In the genomic region with DNA sequence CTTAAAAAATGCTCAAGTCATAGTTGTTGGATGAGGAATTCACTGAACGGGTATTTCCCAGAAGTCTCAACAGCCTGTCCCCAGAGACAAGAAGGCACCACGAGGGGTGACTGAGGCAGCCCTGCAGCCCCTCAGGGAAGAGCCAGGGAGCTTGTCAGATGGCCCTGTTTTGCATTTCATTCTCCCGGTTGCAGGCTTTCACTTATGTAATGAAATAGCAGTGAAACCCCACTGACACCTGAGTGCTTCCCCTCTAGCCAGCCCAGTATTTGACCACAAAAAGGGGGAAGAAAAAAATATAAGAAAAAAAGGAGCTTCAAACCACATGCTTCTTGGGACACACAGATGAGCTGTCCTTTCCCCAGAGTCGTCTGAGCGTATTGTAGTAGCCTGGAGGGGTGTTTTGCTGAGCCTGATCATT, we compare ENCODE assay signal across 14 cellular contexts.
DNase-seq lines count a peak whose midpoint lies in the region; ATAC-seq, FAIRE-seq and TF ChIP-seq lines count a peak whose summit lies in the region.
"Had no signal": no experiment of that assay in that cellular context is flagged by ENCODE, and none has a peak within 500 bp of the region (broad histone marks: within the 10 kb centered on the region; RNA-seq: fewer than 3 reads in every experiment).

No MANE protein-coding gene starts in this region.

- peak; percentile 35 for DNase-seq in activated B cell treated with CpG ODN at 0.5 μM for 24 hours
- no peak for DNase-seq in pancreas
- DNase-seq in T-helper 1 cell: no peak
- no peak for DNase-seq in breast epithelium (ENCODE audit: low spot score in 2 of 2)
- DNase-seq in endothelial cell (ENCODE audit: low spot score): no peak
- DNase-seq: colonic mucosa; hypothalamus; NCI-H1694; stimulated activated CD4-positive, alpha-beta T cell treated with anti-CD3 and anti-CD28 coated beads, Interleukin-2, amount 100 ng/mL, for 24 hours; trophoblast cell had no signal

- H3K36me3 Mint-ChIP-seq in activated B cell treated with CpG ODN at 0.5 μM for 24 hours (ENCODE audit: low read depth) (no peaks in the 10 kb centered on the region), endothelial cell (ENCODE audit: low read depth, unreplicated experiment) (no peaks in the 10 kb centered on the region)

- CTCF ChIA-PET in activated B cell treated with CpG ODN at 0.5 μM for 24 hours (lab: Charles Lee): interaction anchor here (1.2 to 1.4 kb wide), 2 partner anchors 72 to 73 kb away, joined by 4 to 5 read pairs; no protein-coding TSS in a partner anchor

- no peaks in the 10 kb centered on the region for H3K36me3 ChIP-seq in pancreas
- no peaks in the 10 kb centered on the region for H3K36me3 ChIP-seq in breast epithelium
- H3K36me3 ChIP-seq: colonic mucosa had no signal

- H3K27ac Mint-ChIP-seq in activated B cell treated with CpG ODN at 0.5 μM for 24 hours (peak overlapping the region; percentile 74), endothelial cell (ENCODE audit: unreplicated experiment) (no peak overlapping the region)
- H3K27ac Mint-ChIP-seq: nephron had no signal

- no peak overlapping the region for H3K27ac ChIP-seq in pancreas
- no peak overlapping the region for H3K27ac ChIP-seq in breast epithelium
- H3K27ac ChIP-seq: colonic mucosa had no signal

- POLR2A ChIA-PET in activated B cell treated with CpG ODN at 0.5 μM for 24 hours (lab: Charles Lee): interaction anchor here (0.6 to 1.2 kb wide), 10 partner anchors 20 to 198 kb away, joined by 3 to 6 read pairs (median 4); no protein-coding TSS in a partner anchor

- H3K9me3 ChIP-seq in pancreas (no peaks in the 10 kb centered on the region), breast epithelium (no peaks in the 10 kb centered on the region)
- H3K9me3 ChIP-seq: colonic mucosa had no signal

- no peak for TF ChIP-seq POLR2A in breast epithelium (IDR thresholded peaks at IDR 0.05)

- no peaks in the 10 kb centered on the region for H3K27me3 Mint-ChIP-seq in activated B cell treated with CpG ODN at 0.5 μM for 24 hours
- H3K27me3 Mint-ChIP-seq in endothelial cell (ENCODE audit: unreplicated experiment): peaks cover 2% of the 10 kb centered on the region

- ATAC-seq in GM18867 (IDR thresholded peaks at IDR 0.05; ENCODE audit: unreplicated experiment) (peak; percentile 49), GM21619 (IDR thresholded peaks at IDR 0.05; ENCODE audit: unreplicated experiment) (peak; percentile 71), HG03354 (IDR thresholded peaks at IDR 0.05; ENCODE audit: poor library complexity, severe bottlenecking, unreplicated experiment) (peak; percentile 44), activated B cell treated with CpG ODN at 0.5 μM for 24 hours (ENCODE audit: low read depth) (peak; percentile 86), pancreas (no peak)

- H3K27me3 ChIP-seq in pancreas (no peaks in the 10 kb centered on the region), breast epithelium (peaks cover 0 to 5% of the 10 kb centered on the region in 2 donors)
- H3K27me3 ChIP-seq: colonic mucosa had no signal

- intact Hi-C loops in activated B cell treated with CpG ODN at 0.5 μM for 24 hours (cut with micrococcal nuclease) (loop anchor here (1.0 kb wide), 3 partner anchors 22 to 74 kb away; no protein-coding TSS in a partner anchor), pancreas (cut with DNase I) (no loop called here), breast epithelium (cut with DNase I; ENCODE audit: low total_unique reads) (no loop called here)

- TF ChIP-seq CTCF in activated B cell treated with CpG ODN at 0.5 μM for 24 hours (IDR thresholded peaks at IDR 0.05) (no peak), pancreas (IDR thresholded peaks at IDR 0.05) (no peak), breast epithelium (IDR thresholded peaks at IDR 0.05) (no peak), endothelial cell (IDR thresholded peaks at IDR 0.05; ENCODE audit: unreplicated experiment) (no peak)

- H3K4me1 Mint-ChIP-seq in activated B cell treated with CpG ODN at 0.5 μM for 24 hours (peaks cover 47% of the 10 kb centered on the region), endothelial cell (ENCODE audit: unreplicated experiment) (no peaks in the 10 kb centered on the region)

- H3K4me1 ChIP-seq in pancreas: no peaks in the 10 kb centered on the region
- H3K4me1 ChIP-seq in breast epithelium: no peaks in the 10 kb centered on the region
- H3K4me1 ChIP-seq: colonic mucosa had no signal

- no peaks in the 10 kb centered on the region for H3K9me3 Mint-ChIP-seq in activated B cell treated with CpG ODN at 0.5 μM for 24 hours
- H3K9me3 Mint-ChIP-seq in endothelial cell (ENCODE audit: unreplicated experiment): no peaks in the 10 kb centered on the region
- H3K9me3 Mint-ChIP-seq: nephron had no signal

- WGBS in pancreas, 2 donors: 59% methylated on average over 5 of the region's 5 CpGs

- H3K4me3 Mint-ChIP-seq in activated B cell treated with CpG ODN at 0.5 μM for 24 hours: peak overlapping the region; percentile 29
- H3K4me3 Mint-ChIP-seq in endothelial cell (ENCODE audit: unreplicated experiment): no peak overlapping the region
- H3K4me3 Mint-ChIP-seq: nephron had no signal

- H3K4me3 ChIP-seq in pancreas (no peak overlapping the region), breast epithelium (no peak overlapping the region)
- H3K4me3 ChIP-seq: colonic mucosa had no signal

- no peak for FAIRE-seq in pancreas (lab: Jason Lieb, UNC)

Comparison
In these comparisons a context has a peak if more than half of its experiments do, and no peak if none do; other contexts are left out.
1. ATAC-seq: peak in GM18867 (single experiment), GM21619 (single experiment), HG03354 (single experiment) and activated B cell treated with CpG ODN at 0.5 μM for 24 hours (single experiment); none in pancreas (0 of 4).